In the genomic region with DNA sequence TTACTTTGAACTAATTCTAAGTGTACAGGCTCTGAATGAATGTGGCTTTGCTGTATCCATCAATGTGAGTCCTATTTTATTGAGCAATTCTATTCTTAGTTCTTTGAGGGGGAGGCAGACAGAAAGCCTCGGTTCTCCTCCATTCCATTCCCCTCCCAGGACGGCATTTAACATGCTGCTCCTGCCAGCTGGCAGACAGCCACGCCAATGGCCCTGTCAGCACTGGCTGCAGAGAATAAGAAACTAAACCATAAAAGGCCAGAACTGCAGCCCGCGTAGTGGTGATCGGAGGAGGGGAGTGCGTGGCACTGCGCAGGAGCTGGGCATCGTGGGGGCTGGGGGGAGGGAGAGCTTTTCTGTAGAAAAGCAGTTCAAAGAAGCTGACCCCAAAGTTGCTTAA, we compare ENCODE assay signal across 9 cellular contexts.
DNase-seq lines count a peak whose midpoint lies in the region; ATAC-seq and TF ChIP-seq lines count a peak whose summit lies in the region.
"Had no signal": no experiment of that assay in that cellular context is flagged by ENCODE, and none has a peak within 500 bp of the region (broad histone marks: within the 10 kb centered on the region; RNA-seq: fewer than 3 reads in every experiment).

No MANE protein-coding gene starts in this region.

- H3K4me3 Mint-ChIP-seq in neural crest cell: peak overlapping the region; percentile 5

- no peak overlapping the region for H3K27ac ChIP-seq in fibroblast of lung (ENCODE audit: insufficient read depth, low read length)

- H3K9me3 ChIP-seq in fibroblast of lung (ENCODE audit: control insufficient read depth, insufficient read depth, low read depth, low read length): no peaks in the 10 kb centered on the region

- DNase-seq in AG08396 (ENCODE audit: low spot score) (peak; percentile 90), NCI-H69 (lab: John Stamatoyannopoulos, UW) (peak; percentile 68), fibroblast of lung (ENCODE audit: low read depth in 2 of 2) (peak; percentile 99 to 100), neural crest cell (ENCODE audit: low read depth, low spot score) (no peak)
- DNase-seq: KG1 had no signal

- no peaks in the 10 kb centered on the region for H3K9me3 Mint-ChIP-seq in neural crest cell

- H3K36me3 Mint-ChIP-seq in neural crest cell (ENCODE audit: low read depth): peaks cover 23% of the 10 kb centered on the region

- H3K27ac Mint-ChIP-seq in neural crest cell (ENCODE audit: unreplicated experiment): peak overlapping the region; percentile 83

- peaks cover 22% of the 10 kb centered on the region for H3K4me1 Mint-ChIP-seq in neural crest cell

- H3K79me2 ChIP-seq in fibroblast of lung (ENCODE audit: control insufficient read depth, insufficient read depth, low read length): no peaks in the 10 kb centered on the region

- TF ChIP-seq CTCF in fibroblast of lung (conservative IDR thresholded peaks at IDR 0.05 in 1 of 2, IDR thresholded peaks at IDR 0.05 in 1 of 2; ENCODE audit: low read depth in 1 of 2, low read length in 2 of 2) (no peak), neural crest cell (conservative IDR thresholded peaks at IDR 0.05) (no peak)

- peaks cover 32% of the 10 kb centered on the region for H3K4me1 ChIP-seq in fibroblast of lung (ENCODE audit: control insufficient read depth, extremely low read depth, insufficient read depth, low read length)

- H3K27me3 ChIP-seq in fibroblast of lung (ENCODE audit: control insufficient read depth, insufficient read depth, low read length): no peaks in the 10 kb centered on the region

- H3K4me3 ChIP-seq in fibroblast of lung (replicated peaks in 1 of 4; ENCODE audit: control extremely low read depth in 1 of 4, insufficient read depth in 1 of 4, low read depth in 3 of 4, low read length in 4 of 4): no peak overlapping the region

- H3K27me3 Mint-ChIP-seq in neural crest cell (ENCODE audit: low read depth): no peaks in the 10 kb centered on the region

- H2AFZ ChIP-seq in fibroblast of lung (ENCODE audit: low read length): no peak overlapping the region

- no peaks in the 10 kb centered on the region for H4K20me1 ChIP-seq in fibroblast of lung (ENCODE audit: control insufficient read depth, extremely low read depth, insufficient read depth, low read length)

- no peak for ATAC-seq in GM19351 (IDR thresholded peaks at IDR 0.05; ENCODE audit: unreplicated experiment)
- ATAC-seq in HG03095 (IDR thresholded peaks at IDR 0.05; ENCODE audit: unreplicated experiment): no peak
- no peak for ATAC-seq in HG03571 (IDR thresholded peaks at IDR 0.05; ENCODE audit: unreplicated experiment)
- no peak for ATAC-seq in GM18502 (IDR thresholded peaks at IDR 0.05; ENCODE audit: poor library complexity, unreplicated experiment)

- peaks cover 19% of the 10 kb centered on the region for H3K36me3 ChIP-seq in fibroblast of lung (ENCODE audit: control insufficient read depth, insufficient read depth, low read length)

- no peak overlapping the region for H3K9ac ChIP-seq in fibroblast of lung (ENCODE audit: insufficient read depth, low read length)

- peak overlapping the region; percentile 6 for H3K4me2 ChIP-seq in fibroblast of lung (ENCODE audit: extremely low read depth, insufficient read depth, low read length)
